In genomic region chr13:70203661-70204229, GRCh38 we compare ENCODE assay signal across 14 cellular contexts.
DNase-seq lines count a peak whose midpoint lies in the region; TF ChIP-seq lines count a peak whose summit lies in the region.
"Had no signal": no experiment of that assay in that cellular context is flagged by ENCODE, and none has a peak within 500 bp of the region (broad histone marks: within the 10 kb centered on the region; RNA-seq: fewer than 3 reads in every experiment).

No MANE protein-coding gene starts in this region.

- H3K36me3 Mint-ChIP-seq in glutamatergic neuron (ENCODE audit: unreplicated experiment), result no peaks in the 10 kb centered on the region
- H3K36me3 Mint-ChIP-seq: activated naive CD8-positive, alpha-beta T cell treated with anti-CD3 and anti-CD28 coated beads, Interleukin-2, amount 10 ng/mL, durations not matched to agents 7 days and 5 days; natural killer cell treated with Interleukin-12 subunit alpha and Interleukin-12 subunit beta and Interleukin-15 and Interleukin-18, amount 100 ng/mL, for 72 hours had no signal

- no peak overlapping the region for H3K27ac Mint-ChIP-seq in glutamatergic neuron (ENCODE audit: unreplicated experiment)
- H3K27ac Mint-ChIP-seq: activated naive CD8-positive, alpha-beta T cell treated with anti-CD3 and anti-CD28 coated beads, Interleukin-2, amount 10 ng/mL, durations not matched to agents 7 days and 5 days; CD4-positive, alpha-beta T cell; natural killer cell treated with Interleukin-12 subunit alpha and Interleukin-12 subunit beta and Interleukin-15 and Interleukin-18, amount 100 ng/mL, for 72 hours had no signal

- H3K9me3 Mint-ChIP-seq in glutamatergic neuron (ENCODE audit: unreplicated experiment), result peaks cover under 1% of the 10 kb centered on the region

- TF ChIP-seq CTCF in glutamatergic neuron (IDR thresholded peaks at IDR 0.05; ENCODE audit: partially characterized antibody, unreplicated experiment), result no peak

- DNase-seq in DMS79 treated with DMSO at 0.1 percent for 48 hours (lab: John Stamatoyannopoulos, UW), result peak; percentile 5
- DNase-seq in DMS79 (lab: John Stamatoyannopoulos, UW), result no peak
- peak; percentile 69 for DNase-seq in H4 (ENCODE audit: low spot score)
- peak; percentile 28 for DNase-seq in NCI-H69 (lab: John Stamatoyannopoulos, UW)
- peak; percentile 14 for DNase-seq in glutamatergic neuron
- DNase-seq in stimulated activated CD4-positive, alpha-beta T cell treated with anti-CD3 and anti-CD28 coated beads, Interleukin-15, amount 100 ng/mL, for 24 hours, result no peak
- no peak for DNase-seq in HuH-7 (ENCODE audit: low spot score)
- DNase-seq in activated effector memory CD4-positive, alpha-beta T cell treated with Interleukin-2 at 50 U/mL for 16 hours, result no peak
- DNase-seq: 8988T; activated CD4-positive, CD25-positive, alpha-beta regulatory T cell; activated naive CD8-positive, alpha-beta T cell treated with anti-CD3 and anti-CD28 coated beads, Interleukin-2, amount 10 ng/mL, durations not matched to agents 7 days and 5 days; CD4-positive, alpha-beta T cell; effector memory CD4-positive, alpha-beta T cell had no signal

- no peak overlapping the region for H3K4me3 Mint-ChIP-seq in glutamatergic neuron (ENCODE audit: unreplicated experiment)
- H3K4me3 Mint-ChIP-seq: activated naive CD8-positive, alpha-beta T cell treated with anti-CD3 and anti-CD28 coated beads, Interleukin-2, amount 10 ng/mL, durations not matched to agents 7 days and 5 days; CD4-positive, alpha-beta T cell; natural killer cell treated with Interleukin-12 subunit alpha and Interleukin-12 subunit beta and Interleukin-15 and Interleukin-18, amount 100 ng/mL, for 72 hours had no signal

- H3K27me3 Mint-ChIP-seq in glutamatergic neuron (ENCODE audit: unreplicated experiment), result no peaks in the 10 kb centered on the region
- H3K27me3 Mint-ChIP-seq: activated naive CD8-positive, alpha-beta T cell treated with anti-CD3 and anti-CD28 coated beads, Interleukin-2, amount 10 ng/mL, durations not matched to agents 7 days and 5 days; CD4-positive, alpha-beta T cell; natural killer cell treated with Interleukin-12 subunit alpha and Interleukin-12 subunit beta and Interleukin-15 and Interleukin-18, amount 100 ng/mL, for 72 hours had no signal

- H3K4me1 Mint-ChIP-seq in glutamatergic neuron (ENCODE audit: low read depth, unreplicated experiment), result no peaks in the 10 kb centered on the region
- H3K4me1 Mint-ChIP-seq: activated naive CD8-positive, alpha-beta T cell treated with anti-CD3 and anti-CD28 coated beads, Interleukin-2, amount 10 ng/mL, durations not matched to agents 7 days and 5 days had no signal

Comparison
In these comparisons a context has a peak if more than half of its experiments do, and no peak if none do; other contexts are left out.
1. DNase-seq: peak in DMS79 treated with DMSO at 0.1 percent for 48 hours (single experiment), H4 (single experiment), NCI-H69 (single experiment) and glutamatergic neuron (single experiment); none in DMS79 (single experiment), stimulated activated CD4-positive, alpha-beta T cell treated with anti-CD3 and anti-CD28 coated beads, Interleukin-15, amount 100 ng/mL, for 24 hours (single experiment), HuH-7 (single experiment) and activated effector memory CD4-positive, alpha-beta T cell treated with Interleukin-2 at 50 U/mL for 16 hours (single experiment).